Comparison of ENCODE assay signal across 9 cellular contexts in genomic region chr20:4195499-4195898, GRCh38. TPM values are rescaled to one million over a fixed set of nuclear protein-coding genes. Genes with fewer than 3 reads are reported as not detected.
A peak's percentile ranks its signal among the peaks of the same experiment; 100 is the strongest.
DNase-seq lines count a peak whose midpoint lies in the region; TF ChIP-seq lines count a peak whose summit lies in the region.
"Had no signal": no experiment of that assay in that cellular context is flagged by ENCODE, and none has a peak within 500 bp of the region (broad histone marks: within the 10 kb centered on the region; RNA-seq: fewer than 3 reads in every experiment).

No MANE protein-coding gene starts in this region.

- H3K27me3 ChIP-seq in H7 (ENCODE audit: control insufficient read depth, insufficient read depth, low read length): no peaks in the 10 kb centered on the region

- intact Hi-C loops in posterior vena cava (cut with DNase I): no loop called here

- no peaks in the 10 kb centered on the region for H3K36me3 ChIP-seq in H7 (replicated peaks; ENCODE audit: control insufficient read depth, insufficient read depth, low read length)

- H3K4me3 ChIP-seq in H7 (ENCODE audit: insufficient read depth, low read depth, low read length) (no peak overlapping the region), fibroblast of pulmonary artery (replicated peaks; ENCODE audit: low read depth, low read length) (no peak overlapping the region)

- DNase-seq in H7: peak; percentile 88
- peak; percentile 38 for DNase-seq in RKO (ENCODE audit: low spot score)
- peak; percentile 25 for DNase-seq in fibroblast of pulmonary artery (ENCODE audit: low read depth)
- peak; percentile 43 for DNase-seq in posterior vena cava (ENCODE audit: low spot score)
- DNase-seq in NCI-H1048 (lab: John Stamatoyannopoulos, UW): no peak
- no peak for DNase-seq in SW480 (ENCODE audit: low spot score)
- no peak for DNase-seq in OCI-M1 (lab: John Stamatoyannopoulos, UW)
- DNase-seq: naive thymus-derived CD8-positive, alpha-beta T cell; NCI-H2029 treated with DMSO at 0.1 percent for 48 hours had no signal

- TF ChIP-seq CTCF in fibroblast of pulmonary artery (IDR thresholded peaks at IDR 0.05; ENCODE audit: low read length, missing control alignments): peak; percentile 40

RNA-seq across cellular contexts. Expression of gene SMOX, which starts 46.9 kb away (rescaled TPM):
- total RNA-seq in H7 (2014; rRNA removed; shearing (Covaris generic)): 12.5 and 13.8 TPM in 2 replicates
- 1 to 10 TPM; 4.3 to 6.8 TPM for total RNA-seq in posterior vena cava

RNA-seq across cellular contexts. Expression of gene ADRA1D, which starts 53.6 kb away (rescaled TPM):
- total RNA-seq in H7 (2014; rRNA removed; shearing (Covaris generic)): 0.17 TPM in 1 of 2 replicates, not detected in the other
- 1 to 10 TPM; 1.2 to 1.4 TPM for total RNA-seq in posterior vena cava
- total RNA-seq: naive thymus-derived CD8-positive, alpha-beta T cell had no signal

Comparison
In these comparisons a context has a peak if more than half of its experiments do, and no peak if none do; other contexts are left out.
1. DNase-seq: peak in H7 (single experiment), RKO (single experiment), fibroblast of pulmonary artery (single experiment) and posterior vena cava (single experiment); none in NCI-H1048 (single experiment), SW480 (single experiment) and OCI-M1 (single experiment).